ENCODE assay signal across 8 cellular contexts in the genomic region with DNA sequence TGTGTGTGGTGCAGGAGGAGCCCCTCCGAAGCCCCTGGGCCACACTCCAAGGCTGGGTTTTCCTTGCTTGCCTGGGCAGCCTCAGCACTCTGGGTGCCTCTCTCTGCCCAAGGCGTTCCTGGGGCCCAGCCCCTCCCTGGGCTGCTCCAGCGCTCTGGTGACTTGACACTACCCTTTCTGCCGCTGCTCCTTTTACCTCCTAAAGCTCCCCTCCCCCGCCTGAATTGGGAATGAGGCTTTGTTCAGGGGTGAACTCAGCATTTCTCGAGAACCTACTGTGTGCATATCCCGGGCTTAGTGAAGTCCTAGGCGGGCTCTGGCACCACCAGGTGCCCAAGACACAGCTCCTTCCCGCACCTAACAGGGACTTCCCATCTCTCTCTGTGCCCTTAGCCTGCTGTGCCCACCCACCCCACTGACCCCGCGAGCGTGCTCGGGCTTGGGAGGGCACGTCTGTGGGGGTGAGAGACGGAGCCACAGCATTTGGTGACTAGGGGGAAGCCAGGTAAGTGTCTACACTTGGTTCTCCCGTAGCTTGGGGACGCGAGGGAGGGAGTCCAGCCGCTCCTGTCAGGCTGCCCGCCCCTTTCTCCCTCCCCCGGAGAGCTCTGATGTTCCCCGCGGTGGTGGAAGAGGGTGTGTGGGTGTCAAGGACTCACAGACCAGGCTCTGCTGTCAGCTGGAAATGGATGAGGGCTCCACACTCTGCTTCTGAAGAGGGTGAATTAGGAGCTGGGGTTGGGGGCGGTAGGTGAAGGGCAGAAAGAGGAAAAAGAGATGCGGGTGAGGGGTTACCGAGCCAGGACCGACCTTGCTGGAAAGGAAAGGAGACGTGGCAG. TPM values are rescaled to one million over a fixed set of nuclear protein-coding genes. Genes with fewer than 3 reads are reported as not detected.
A peak's percentile ranks its signal among the peaks of the same experiment; 100 is the strongest.
DNase-seq lines count a peak whose midpoint lies in the region; TF ChIP-seq lines count a peak whose summit lies in the region.

No MANE protein-coding gene starts in this region.

- H3K9me2 ChIP-seq in OCI-LY1 (ENCODE audit: low read depth, low read length) = no peaks in the 10 kb centered on the region

- in situ Hi-C loops in astrocyte of the spinal cord (cut with HindIII; ENCODE audit: low sequenced_read_pairs) = no loop called here

- peak overlapping the region; percentile 63 for H3K4me3 ChIP-seq in OCI-LY1 (ENCODE audit: low read depth, low read length, poor library complexity, severe bottlenecking)
- H3K4me3 ChIP-seq in astrocyte of the spinal cord (ENCODE audit: low read depth, low read length) = peak overlapping the region; percentile 67
- peak overlapping the region; percentile 83 for H3K4me3 ChIP-seq in iPS-18c (ENCODE audit: insufficient read depth, low read depth, low read length)
- peak overlapping the region; percentile 71 for H3K4me3 ChIP-seq in skeletal muscle satellite cell (ENCODE audit: low read length)

- H4K20me1 ChIP-seq in OCI-LY1 (ENCODE audit: insufficient read depth, low read length) = peaks cover 7% of the 10 kb centered on the region; the same call in 1 of the 2 replicates

- H3K9me3 ChIP-seq in OCI-LY1 (ENCODE audit: low read length) (no peaks in the 10 kb centered on the region), iPS-18c (ENCODE audit: control insufficient read depth, insufficient read depth, low read length) (no peaks in the 10 kb centered on the region), skeletal muscle satellite cell (replicated peaks; ENCODE audit: low read length) (no peaks in the 10 kb centered on the region)

- no peaks in the 10 kb centered on the region for H3F3A ChIP-seq in OCI-LY1 (ENCODE audit: insufficient read depth, low read length)

- H3K27me3 ChIP-seq in OCI-LY1 (ENCODE audit: insufficient read depth, low read length) = peaks cover 16% of the 10 kb centered on the region
- H3K27me3 ChIP-seq in skeletal muscle satellite cell (ENCODE audit: control insufficient read depth, insufficient read depth, low read length) = peaks cover 48% of the 10 kb centered on the region

- H3K4me2 ChIP-seq in OCI-LY1 (ENCODE audit: low read length) (peak overlapping the region; percentile 84), skeletal muscle satellite cell (ENCODE audit: low read length) (peak overlapping the region; percentile 95)

- H3K9ac ChIP-seq in OCI-LY1 (ENCODE audit: low read length) (peak overlapping the region; percentile 64), skeletal muscle satellite cell (ENCODE audit: low read depth, low read length) (peak overlapping the region; percentile 34)

- H2AFZ ChIP-seq in OCI-LY1 (ENCODE audit: low read length) = no peak overlapping the region

- H3K4me1 ChIP-seq in OCI-LY1 (ENCODE audit: insufficient read depth, low read length, severe bottlenecking) (peaks cover 22% of the 10 kb centered on the region), skeletal muscle satellite cell (ENCODE audit: control insufficient read depth, insufficient read depth, low read length) (peaks cover 16% of the 10 kb centered on the region)

- no peak overlapping the region for H3K27ac ChIP-seq in OCI-LY1 (ENCODE audit: low read depth, low read length, poor library complexity, severe bottlenecking)

- DNase-seq in activated CD4-positive, alpha-beta T cell treated with anti-CD3 and anti-CD28 coated beads for 4 hours = peak; percentile 39 to 41
- DNase-seq in activated CD4-positive, alpha-beta T cell treated with anti-CD3 and anti-CD28 coated beads, Interleukin-2, amount 50 U/mL, for 1 hour = no peak
- DNase-seq in astrocyte of the spinal cord (ENCODE audit: low read depth, low spot score) (no peak), amniotic stem cell (lab: John Stamatoyannopoulos, UW) (no peak), Kasumi-1 (lab: John Stamatoyannopoulos, UW) (no peak)

- TF ChIP-seq CTCF in OCI-LY1 (IDR thresholded peaks at IDR 0.05; ENCODE audit: low read length) = no peak
- no peak for TF ChIP-seq CTCF in astrocyte of the spinal cord (IDR thresholded peaks at IDR 0.05; ENCODE audit: low read depth, low read length)

- no peaks in the 10 kb centered on the region for H3K79me2 ChIP-seq in OCI-LY1 (ENCODE audit: insufficient read depth, low read length)

- H3K36me3 ChIP-seq in OCI-LY1 (ENCODE audit: insufficient read depth, low read length) (no peaks in the 10 kb centered on the region; the same call in 1 of the 2 replicates), skeletal muscle satellite cell (ENCODE audit: insufficient read depth, low read length) (no peaks in the 10 kb centered on the region)

RNA-seq across cellular contexts. Expression of gene BAHD1, which starts 1.1 kb away (rescaled TPM):
- 6.8 and 7.2 TPM in 2 replicates for total RNA-seq in skeletal muscle satellite cell (2012; rRNA removed)

RNA-seq across cellular contexts. Expression of gene CHST14, which starts 31.1 kb away (rescaled TPM):
- 7.1 and 8.3 TPM in 2 replicates for total RNA-seq in skeletal muscle satellite cell (2012; rRNA removed)

RNA-seq across cellular contexts. Expression of gene IVD, which starts 34.1 kb away (rescaled TPM):
- 35.5 and 37.6 TPM in 2 replicates for total RNA-seq in skeletal muscle satellite cell (2012; rRNA removed)

RNA-seq across cellular contexts. Expression of gene KNSTRN, which starts 57.2 kb away (rescaled TPM):
- total RNA-seq in skeletal muscle satellite cell (2012; rRNA removed) = 45.6 and 50.7 TPM in 2 replicates

Comparison
In these comparisons a context has a peak if more than half of its experiments do, and no peak if none do; other contexts are left out.
1. DNase-seq: peak in activated CD4-positive, alpha-beta T cell treated with anti-CD3 and anti-CD28 coated beads for 4 hours (2 of 2); none in activated CD4-positive, alpha-beta T cell treated with anti-CD3 and anti-CD28 coated beads, Interleukin-2, amount 50 U/mL, for 1 hour (single experiment), astrocyte of the spinal cord (single experiment), amniotic stem cell (single experiment) and Kasumi-1 (0 of 2).
2. Peak in every context shown above with its lines, with median percentiles within 50 percentile points of each other: H3K4me3 ChIP-seq.